In genomic region chr17:82227629-82228277, GRCh38 we compare ENCODE assay signal across 8 cellular contexts. TPM values are rescaled to one million over a fixed set of nuclear protein-coding genes. Genes with fewer than 3 reads are reported as not detected.
DNase-seq lines count a peak whose midpoint lies in the region; ATAC-seq, FAIRE-seq and TF ChIP-seq lines count a peak whose summit lies in the region.

No MANE protein-coding gene starts in this region.

- CTCF ChIA-PET in OCI-LY7 (lab: Charles Lee; ENCODE audit: unreplicated experiment): no interaction called here

- H3K9me3 ChIP-seq in DOHH2 (ENCODE audit: control insufficient read depth, insufficient read depth, low read length) (no peaks in the 10 kb centered on the region), OCI-LY7 (ENCODE audit: low read length) (no peaks in the 10 kb centered on the region), esophagus (ENCODE audit: control insufficient read depth in 2 of 2, insufficient read depth in 1 of 2, low read depth in 1 of 2, low read length in 1 of 2) (no peaks in the 10 kb centered on the region), pancreas (no peaks in the 10 kb centered on the region)

- H3K4me2 ChIP-seq in DOHH2 (ENCODE audit: low read length) (peak overlapping the region; percentile 55), OCI-LY7 (ENCODE audit: low read length) (peak overlapping the region; percentile 68)

- H3K36me3 ChIP-seq in DOHH2 (ENCODE audit: control insufficient read depth, low read length) (peaks cover 4% of the 10 kb centered on the region; the same call in 1 of the 2 replicates), OCI-LY7 (ENCODE audit: insufficient read depth, low read length) (no peaks in the 10 kb centered on the region), esophagus (ENCODE audit: control insufficient read depth in 2 of 2, insufficient read depth in 2 of 2, low read length in 1 of 2) (no peaks in the 10 kb centered on the region), pancreas (no peaks in the 10 kb centered on the region)

- ATAC-seq in pancreas: no peak
- ATAC-seq in HG03469 (IDR thresholded peaks at IDR 0.05; ENCODE audit: unreplicated experiment): no peak
- ATAC-seq in GM21619 (IDR thresholded peaks at IDR 0.05; ENCODE audit: unreplicated experiment): no peak

- peaks cover 47% of the 10 kb centered on the region for H3K4me1 ChIP-seq in DOHH2 (ENCODE audit: control insufficient read depth, low read length)
- H3K4me1 ChIP-seq in OCI-LY7 (ENCODE audit: insufficient read depth, low read length, poor library complexity, severe bottlenecking): peaks cover 20% of the 10 kb centered on the region
- H3K4me1 ChIP-seq in esophagus (ENCODE audit: control insufficient read depth in 2 of 2, insufficient read depth in 2 of 2, low read length in 1 of 2): peaks cover 3 to 11% of the 10 kb centered on the region in 2 donors
- H3K4me1 ChIP-seq in pancreas: peaks cover 0 to 5% (median 0%) of the 10 kb centered on the region in 3 donors

- peak overlapping the region; percentile 51 for H2AFZ ChIP-seq in OCI-LY7 (ENCODE audit: low read length)

- H3K79me2 ChIP-seq in DOHH2 (ENCODE audit: control insufficient read depth, low read length): peaks cover 4% of the 10 kb centered on the region; the same call in 1 of the 2 replicates
- no peaks in the 10 kb centered on the region for H3K79me2 ChIP-seq in OCI-LY7 (ENCODE audit: insufficient read depth, low read depth, low read length)

- intact Hi-C loops in OCI-LY7 (cut with micrococcal nuclease; ENCODE audit: unreplicated experiment) (loop anchor here (2.0 kb wide), 1 partner anchor 15 kb away; the partner anchor contains the start of gene CCDC57), pancreas (cut with DNase I) (no loop called here)

- FAIRE-seq in pancreas (lab: Jason Lieb, UNC): no peak

- peak overlapping the region; percentile 82 for H3K4me3 ChIP-seq in DOHH2 (ENCODE audit: low read length)
- H3K4me3 ChIP-seq in OCI-LY7 (ENCODE audit: low read depth, low read length, poor library complexity, severe bottlenecking): peak overlapping the region; percentile 67
- H3K4me3 ChIP-seq in esophagus (ENCODE audit: low read depth in 1 of 2, low read length in 2 of 2): peak overlapping the region; percentile 46 to 53
- peak overlapping the region in 1 of 4 donors; percentile 40 for H3K4me3 ChIP-seq in pancreas

- DNase-seq in OCI-LY7 (ENCODE audit: low spot score): no peak
- peak in 2 of 6 donors; percentile 24 to 65 for DNase-seq in pancreas
- no peak for DNase-seq in GM03348 (ENCODE audit: low spot score)
- no peak for DNase-seq in NCI-H1694 (lab: John Stamatoyannopoulos, UW)

- H3K9me2 ChIP-seq in DOHH2 (replicated peaks; ENCODE audit: control insufficient read depth, low read length) (no peaks in the 10 kb centered on the region), OCI-LY7 (ENCODE audit: insufficient read depth, low read length) (no peaks in the 10 kb centered on the region)

- no TSS peak for BruUV-seq in OCI-LY7 (replicated peaks; lab: Mats Ljungman, UMichigan)

- H4K20me1 ChIP-seq in DOHH2 (ENCODE audit: control insufficient read depth, insufficient read depth, low read depth, low read length): 0 out of 2 replicates have a peak, but pooled peaks cover 4% of the 10 kb centered on the region
- no peaks in the 10 kb centered on the region for H4K20me1 ChIP-seq in OCI-LY7 (ENCODE audit: insufficient read depth, low read length)

- no peaks in the 10 kb centered on the region for H3F3A ChIP-seq in DOHH2 (ENCODE audit: control insufficient read depth, insufficient read depth)

- WGBS in esophagus, 2 donors: 67 to 68% methylated on average over 18 of the region's 18 CpGs
- WGBS in pancreas, 2 donors: 78 to 84% methylated on average over 18 of the region's 18 CpGs

- POLR2A ChIA-PET in OCI-LY7 (lab: Charles Lee): no interaction called here

- TF ChIP-seq CTCF in DOHH2 (IDR thresholded peaks at IDR 0.05; ENCODE audit: low read depth, low read length, poor library complexity, severe bottlenecking) (no peak), OCI-LY7 (conservative IDR thresholded peaks at IDR 0.05; ENCODE audit: low read length) (no peak), pancreas (IDR thresholded peaks at IDR 0.05) (no peak)

- H3K27me3 ChIP-seq in DOHH2 (ENCODE audit: control insufficient read depth, low read length) (peaks cover 34% of the 10 kb centered on the region), esophagus (ENCODE audit: control insufficient read depth in 1 of 2, insufficient read depth in 2 of 2, low read length in 2 of 2) (no peaks in the 10 kb centered on the region), pancreas (no peaks in the 10 kb centered on the region)

- H3K27ac ChIP-seq in DOHH2 (ENCODE audit: low read depth, low read length) (0 out of 2 replicates have a peak overlapping the region, but pooled peaks have one; percentile 0), OCI-LY7 (ENCODE audit: low read depth, low read length, poor library complexity, severe bottlenecking) (no peak overlapping the region), esophagus (ENCODE audit: low read depth in 2 of 2, low read length in 1 of 2) (peak overlapping the region; percentile 75 to 87), pancreas (peak overlapping the region in 3 of 4 donors; percentile 13 to 84 (median 73))

RNA-seq across cellular contexts. Expression of gene SLC16A3, which starts 1.1 kb away (rescaled TPM):
- 10.1 and 21.6 TPM in 2 replicates for total RNA-seq in OCI-LY7 (2014; rRNA removed; shearing (Covaris generic))
- total RNA-seq in OCI-LY7 (2022): 28.3 and 55.0 TPM in 2 replicates
- 10 to 100 TPM; 17.5 to 41.0 TPM for polyA plus RNA-seq in esophagus
- total RNA-seq in pancreas: 10 to 100 TPM in 2 of 6 donors, 1 to 10 TPM in 4; 1.2 to 22.8 (median 4.2) TPM
- polyA plus RNA-seq in pancreas: 1 to 10 TPM; 3.5 TPM

RNA-seq across cellular contexts. Expression of gene CCDC57, which starts 15.1 kb away (rescaled TPM):
- total RNA-seq in OCI-LY7 (2014; rRNA removed; shearing (Covaris generic)): 30.7 and 34.5 TPM in 2 replicates
- 56.1 and 58.7 TPM in 2 replicates for total RNA-seq in OCI-LY7 (2022)
- polyA plus RNA-seq in esophagus: 10 to 100 TPM; 16.3 to 33.7 TPM
- total RNA-seq in pancreas: 10 to 100 TPM; 19.6 to 31.8 (median 22.9) TPM
- polyA plus RNA-seq in pancreas: 100 to 1,000 TPM; 135 to 176 TPM

RNA-seq across cellular contexts. Expression of gene CSNK1D, which starts 45.7 kb away (rescaled TPM):
- 39.7 and 53.0 TPM in 2 replicates for total RNA-seq in OCI-LY7 (2014; rRNA removed; shearing (Covaris generic))
- total RNA-seq in OCI-LY7 (2022) (170 and 181 TPM in 2 replicates), pancreas (10 to 100 TPM; 47.1 to 81.6 (median 62.5) TPM)
- polyA plus RNA-seq in esophagus (10 to 100 TPM; 63.7 to 79.6 TPM), pancreas (100 to 1,000 TPM; 101 to 107 TPM)
